11 cellular contexts compared by ENCODE assay signal in genomic region chr2:60627412-60627811, GRCh38.
"Had no signal": no experiment of that assay in that cellular context is flagged by ENCODE, and none has a peak within 500 bp of the region (broad histone marks: within the 10 kb centered on the region; RNA-seq: fewer than 3 reads in every experiment).

No MANE protein-coding gene starts in this region.

- H3K4me3 Mint-ChIP-seq: GM23338, H9, HFFc6 had no signal

- H3K9me3 ChIP-seq: HAP-1 had no signal

- H3K27ac ChIP-seq: GM23248 had no signal

- ATAC-seq: GM23338, HCT116 had no signal

- FAIRE-seq: H1, H54 had no signal

- H3K4me3 ChIP-seq: GM23248, GM23338, HAP-1 had no signal

- H3K9ac ChIP-seq: GM23248 had no signal

- H2AFZ ChIP-seq: GM23248, GM23338 had no signal

- H3K9me3 Mint-ChIP-seq: GM23338, H9, HFFc6 had no signal

- H3K27ac Mint-ChIP-seq: GM23338, H9, HFFc6 had no signal

- H3K4me2 ChIP-seq: GM23338 had no signal

- DNase-seq: GM23248, GOT3, H7, H9, HCEC 1CT, HFFc6 had no signal

- H3K36me3 ChIP-seq: HAP-1 had no signal
